ENCODE assay signal across 23 cellular contexts in the genomic region with DNA sequence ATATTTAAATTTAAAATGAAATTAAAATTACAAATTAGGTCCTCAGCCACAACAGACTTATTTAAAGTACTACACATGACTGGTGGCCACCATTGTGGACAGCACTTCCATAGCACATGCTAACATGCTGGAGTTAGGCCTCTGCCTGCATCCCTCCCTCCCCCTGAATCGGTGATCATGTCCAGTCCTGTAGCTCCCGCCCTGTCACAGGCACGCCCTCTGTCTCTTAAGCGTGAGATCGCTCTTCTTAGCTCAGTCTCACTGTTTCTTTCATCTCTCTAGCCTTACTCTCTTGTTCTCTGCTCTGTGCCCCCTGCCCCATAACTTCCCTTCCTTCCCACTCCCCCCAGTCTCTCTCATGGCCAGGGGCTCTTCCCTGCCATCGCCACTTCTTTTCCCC. TPM values are rescaled to one million over a fixed set of nuclear protein-coding genes. Genes with fewer than 3 reads are reported as not detected.
DNase-seq lines count a peak whose midpoint lies in the region; ATAC-seq and TF ChIP-seq lines count a peak whose summit lies in the region.
"Had no signal": no experiment of that assay in that cellular context is flagged by ENCODE, and none has a peak within 500 bp of the region (broad histone marks: within the 10 kb centered on the region; RNA-seq: fewer than 3 reads in every experiment).

No MANE protein-coding gene starts in this region.

- H2AFZ ChIP-seq in mammary epithelial cell (ENCODE audit: low read depth, low read length): peak overlapping the region; percentile 22

- peaks cover 59% of the 10 kb centered on the region for H3K36me3 Mint-ChIP-seq in CD4-positive, CD25-positive, alpha-beta regulatory T cell
- H3K36me3 Mint-ChIP-seq in CD8-positive, alpha-beta memory T cell: peaks cover 21 to 95% (median 28%) of the 10 kb centered on the region in 3 donors
- H3K36me3 Mint-ChIP-seq in naive thymus-derived CD4-positive, alpha-beta T cell: peaks cover 27 to 46% (median 32%) of the 10 kb centered on the region in 5 donors

- WGBS in mammary epithelial cell (ENCODE audit: low coverage, missing lambda C conversion rate): 58% methylated on average over 6 of the region's 6 CpGs

- H3K79me2 ChIP-seq in mammary epithelial cell (ENCODE audit: insufficient read depth, low read length): no peaks in the 10 kb centered on the region

- DNase-seq in CD4-positive, CD25-positive, alpha-beta regulatory T cell: no peak
- no peak for DNase-seq in CD8-positive, alpha-beta memory T cell
- DNase-seq in mammary epithelial cell (peak; percentile 70), NCI-H2171 (lab: John Stamatoyannopoulos, UW) (no peak), NCI-H1930 (lab: John Stamatoyannopoulos, UW) (no peak)
- DNase-seq in naive thymus-derived CD4-positive, alpha-beta T cell: no peak
- DNase-seq: activated naive CD4-positive, alpha-beta T cell treated with Interleukin-2 at 50 U/mL for 16 hours; activated T-cell treated with anti-CD3 and anti-CD28 coated beads, Interleukin-2, amount 50 U/mL, for 24 hours; cerebellar nuclear complex; EL; foreskin fibroblast; H7; heart right ventricle; left colon; mesendoderm; NCI-H1105; NCI-H2081 treated with DMSO at 0.1 percent for 48 hours; SHP77; stimulated activated CD4-positive, alpha-beta T cell treated with anti-CD3 and anti-CD28 coated beads, Interleukin-4, amount 100 ng/mL, for 1 hour; stimulated activated naive CD4-positive, alpha-beta T cell; testis had no signal

- H3K36me3 ChIP-seq in CD4-positive, CD25-positive, alpha-beta regulatory T cell (ENCODE audit: control insufficient read depth, insufficient read depth, low read length): peaks cover 94% of the 10 kb centered on the region
- H3K36me3 ChIP-seq in CD8-positive, alpha-beta memory T cell (ENCODE audit: insufficient read depth, low read length): peaks cover 75% of the 10 kb centered on the region
- H3K36me3 ChIP-seq in mammary epithelial cell (ENCODE audit: insufficient read depth, low read length): peaks cover 18% of the 10 kb centered on the region
- peaks cover 29 to 90% (median 41%) of the 10 kb centered on the region in 3 experiments for H3K36me3 ChIP-seq in naive thymus-derived CD4-positive, alpha-beta T cell (ENCODE audit: control insufficient read depth in 2 of 3, insufficient read depth in 3 of 3, low read length in 3 of 3)

- no peak overlapping the region for H3K4me2 ChIP-seq in mammary epithelial cell (ENCODE audit: insufficient read depth, low read depth, low read length)

- H4K20me1 ChIP-seq in mammary epithelial cell (ENCODE audit: insufficient read depth, low read length): no peaks in the 10 kb centered on the region

- TF ChIP-seq CTCF in mammary epithelial cell (conservative IDR thresholded peaks at IDR 0.05 in 1 of 2, IDR thresholded peaks at IDR 0.05 in 1 of 2; ENCODE audit: extremely low read depth in 1 of 2, insufficient read depth in 1 of 2, low read depth in 1 of 2, low read length in 2 of 2): peak in 1 of 2 donors; percentile 33

- POLR2A ChIA-PET in CD8-positive, alpha-beta memory T cell (lab: Charles Lee): no interaction called here
- POLR2A ChIA-PET in naive thymus-derived CD4-positive, alpha-beta T cell (lab: Charles Lee): interaction anchor here (7.7 kb wide), 1 partner anchor 12 kb away, joined by 44 read pairs; no protein-coding TSS in a partner anchor

- dilution Hi-C loops in mammary epithelial cell (cut with HindIII; ENCODE audit: low sequenced_read_pairs): no loop called here

- H3K9me3 Mint-ChIP-seq in CD4-positive, CD25-positive, alpha-beta regulatory T cell: no peaks in the 10 kb centered on the region
- H3K9me3 Mint-ChIP-seq in CD8-positive, alpha-beta memory T cell: no peaks in the 10 kb centered on the region
- no peaks in the 10 kb centered on the region for H3K9me3 Mint-ChIP-seq in naive thymus-derived CD4-positive, alpha-beta T cell
- H3K9me3 Mint-ChIP-seq: activated T-cell treated with anti-CD3 and anti-CD28 coated beads, Interleukin-2, amount 50 U/mL, for 24 hours had no signal

- intact Hi-C loops in mammary epithelial cell (cut with micrococcal nuclease): loop anchor here (1.0 to 2.0 kb wide), 2 partner anchors 71 to 245 kb away; no protein-coding TSS in a partner anchor
- intact Hi-C loops in naive thymus-derived CD4-positive, alpha-beta T cell (cut with micrococcal nuclease): no loop called here

- H3K4me3 ChIP-seq in CD4-positive, CD25-positive, alpha-beta regulatory T cell (ENCODE audit: low read depth, low read length): no peak overlapping the region
- no peak overlapping the region for H3K4me3 ChIP-seq in CD8-positive, alpha-beta memory T cell (ENCODE audit: low read length)
- no peak overlapping the region for H3K4me3 ChIP-seq in mammary epithelial cell (replicated peaks in 1 of 3; ENCODE audit: insufficient read depth in 1 of 3, low read depth in 2 of 3, low read length in 3 of 3)
- H3K4me3 ChIP-seq in naive thymus-derived CD4-positive, alpha-beta T cell (ENCODE audit: low read length): no peak overlapping the region
- H3K4me3 ChIP-seq: BLaER1 treated with 17β-estradiol and CSF1 and Interleukin-3, amounts not matched to agents 10 nM and 100 nM; heart right ventricle; testis had no signal

- H3K9ac ChIP-seq in mammary epithelial cell (ENCODE audit: insufficient read depth, low read length): no peak overlapping the region

- H3K4me3 Mint-ChIP-seq in CD4-positive, CD25-positive, alpha-beta regulatory T cell: no peak overlapping the region
- no peak overlapping the region for H3K4me3 Mint-ChIP-seq in CD8-positive, alpha-beta memory T cell
- H3K4me3 Mint-ChIP-seq in naive thymus-derived CD4-positive, alpha-beta T cell: no peak overlapping the region
- H3K4me3 Mint-ChIP-seq: activated T-cell treated with anti-CD3 and anti-CD28 coated beads, Interleukin-2, amount 50 U/mL, for 24 hours had no signal

- BruUV-seq in mammary epithelial cell (replicated peaks; lab: Mats Ljungman, UMichigan): no TSS peak

- H3K27ac Mint-ChIP-seq in CD4-positive, CD25-positive, alpha-beta regulatory T cell: peak overlapping the region in 2 of 3 donors; percentile 6 to 14
- H3K27ac Mint-ChIP-seq in CD8-positive, alpha-beta memory T cell: peak overlapping the region in 7 of 8 donors; percentile 11 to 82 (median 62)
- H3K27ac Mint-ChIP-seq in naive thymus-derived CD4-positive, alpha-beta T cell: peak overlapping the region in 5 of 9 donors; percentile 13 to 66 (median 20)

- H3K4me1 Mint-ChIP-seq in CD4-positive, CD25-positive, alpha-beta regulatory T cell: peaks cover 0 to 8% (median 5%) of the 10 kb centered on the region in 4 donors
- H3K4me1 Mint-ChIP-seq in CD8-positive, alpha-beta memory T cell: peaks cover 0 to 4% (median 0%) of the 10 kb centered on the region in 3 donors
- peaks cover 0 to 19% (median 0%) of the 10 kb centered on the region in 7 donors for H3K4me1 Mint-ChIP-seq in naive thymus-derived CD4-positive, alpha-beta T cell

- no peaks in the 10 kb centered on the region for H3K27me3 Mint-ChIP-seq in CD4-positive, CD25-positive, alpha-beta regulatory T cell
- H3K27me3 Mint-ChIP-seq in CD8-positive, alpha-beta memory T cell: no peaks in the 10 kb centered on the region
- no peaks in the 10 kb centered on the region for H3K27me3 Mint-ChIP-seq in naive thymus-derived CD4-positive, alpha-beta T cell
- H3K27me3 Mint-ChIP-seq: activated T-cell treated with anti-CD3 and anti-CD28 coated beads, Interleukin-2, amount 50 U/mL, for 24 hours had no signal

- no peaks in the 10 kb centered on the region for H3K4me1 ChIP-seq in CD4-positive, CD25-positive, alpha-beta regulatory T cell (ENCODE audit: control insufficient read depth, insufficient read depth, low read length, poor library complexity, severe bottlenecking)
- H3K4me1 ChIP-seq in CD8-positive, alpha-beta memory T cell (ENCODE audit: insufficient read depth, low read length): no peaks in the 10 kb centered on the region
- peaks cover 31% of the 10 kb centered on the region for H3K4me1 ChIP-seq in mammary epithelial cell (ENCODE audit: insufficient read depth, low read length)
- no peaks in the 10 kb centered on the region for H3K4me1 ChIP-seq in naive thymus-derived CD4-positive, alpha-beta T cell (ENCODE audit: control insufficient read depth in 2 of 2, insufficient read depth in 2 of 2, low read length in 2 of 2)
- H3K4me1 ChIP-seq: heart right ventricle had no signal

- no peak overlapping the region for H3K27ac ChIP-seq in CD4-positive, CD25-positive, alpha-beta regulatory T cell (ENCODE audit: insufficient read depth, low read length, poor library complexity, severe bottlenecking)
- no peak overlapping the region for H3K27ac ChIP-seq in CD8-positive, alpha-beta memory T cell (ENCODE audit: low read depth, low read length)
- peak overlapping the region; percentile 19 for H3K27ac ChIP-seq in mammary epithelial cell (ENCODE audit: insufficient read depth, low read depth, low read length)
- no peak overlapping the region for H3K27ac ChIP-seq in naive thymus-derived CD4-positive, alpha-beta T cell (ENCODE audit: low read depth, low read length)
- H3K27ac ChIP-seq: heart right ventricle, testis had no signal

- no peak for ATAC-seq in CD4-positive, CD25-positive, alpha-beta regulatory T cell (ENCODE audit: low read depth in 2 of 2)
- no peak for ATAC-seq in naive thymus-derived CD4-positive, alpha-beta T cell
- ATAC-seq in GM21723 (IDR thresholded peaks at IDR 0.05; ENCODE audit: unreplicated experiment): no peak
- ATAC-seq: heart right ventricle, left colon had no signal

- CTCF ChIA-PET in CD8-positive, alpha-beta memory T cell (lab: Charles Lee): interaction anchor here (1.2 kb wide), 1 partner anchor 363 kb away, joined by 3 read pairs; no protein-coding TSS in a partner anchor
- CTCF ChIA-PET in mammary epithelial cell (lab: Charles Lee; ENCODE audit: low non-redundant PET): interaction anchor here (0.6 to 0.8 kb wide), 3 partner anchors 10 to 281 kb away, joined by 3 to 4 read pairs (median 3); no protein-coding TSS in a partner anchor
- CTCF ChIA-PET in naive thymus-derived CD4-positive, alpha-beta T cell (lab: Charles Lee): interaction anchor here (0.6 kb wide), 1 partner anchor 1126 kb away, joined by 3 read pairs; no protein-coding TSS in a partner anchor

- no peaks in the 10 kb centered on the region for H3K27me3 ChIP-seq in CD4-positive, CD25-positive, alpha-beta regulatory T cell (ENCODE audit: control insufficient read depth, insufficient read depth, low read length)
- no peaks in the 10 kb centered on the region for H3K27me3 ChIP-seq in CD8-positive, alpha-beta memory T cell (ENCODE audit: insufficient read depth, low read length, poor library complexity, severe bottlenecking)
- H3K27me3 ChIP-seq in mammary epithelial cell (ENCODE audit: insufficient read depth, low read length): no peaks in the 10 kb centered on the region
- H3K27me3 ChIP-seq in naive thymus-derived CD4-positive, alpha-beta T cell (ENCODE audit: control insufficient read depth in 2 of 2, insufficient read depth in 2 of 2, low read length in 2 of 2): no peaks in the 10 kb centered on the region
- H3K27me3 ChIP-seq: BLaER1 treated with 17β-estradiol and CSF1 and Interleukin-3, amounts not matched to agents 10 nM and 100 nM; heart right ventricle; testis had no signal

- in situ Hi-C loops in mammary epithelial cell (cut with MboI; ENCODE audit: low sequenced_read_pairs in 2 of 2): no loop called here

- no peaks in the 10 kb centered on the region for H3K9me3 ChIP-seq in CD4-positive, CD25-positive, alpha-beta regulatory T cell (ENCODE audit: control insufficient read depth in 2 of 2, low read length in 2 of 2)
- no peaks in the 10 kb centered on the region for H3K9me3 ChIP-seq in CD8-positive, alpha-beta memory T cell (ENCODE audit: low read length)
- no peaks in the 10 kb centered on the region for H3K9me3 ChIP-seq in mammary epithelial cell (replicated peaks; ENCODE audit: insufficient read depth, low read length)
- no peaks in the 10 kb centered on the region for H3K9me3 ChIP-seq in naive thymus-derived CD4-positive, alpha-beta T cell (ENCODE audit: control insufficient read depth in 2 of 3, low read length in 3 of 3)
- H3K9me3 ChIP-seq: BLaER1 treated with 17β-estradiol and CSF1 and Interleukin-3, amounts not matched to agents 10 nM and 100 nM; heart right ventricle; testis had no signal

RNA-seq across cellular contexts. Expression of a gene that starts 28.9 kb away (rescaled TPM):
- 84.9 TPM for total RNA-seq in CD4-positive, CD25-positive, alpha-beta regulatory T cell
- polyA plus RNA-seq in CD4-positive, CD25-positive, alpha-beta regulatory T cell: 10 to 100 TPM; 37.7 to 56.1 (median 43.5) TPM
- 10 to 100 TPM; 59.5 to 68.2 TPM for total RNA-seq in CD8-positive, alpha-beta memory T cell
- polyA plus RNA-seq in CD8-positive, alpha-beta memory T cell: 84.3 TPM
- 10 to 100 TPM; 29.6 to 44.0 TPM for total RNA-seq in mammary epithelial cell
- 24.6 TPM for polyA plus RNA-seq in mammary epithelial cell
- polyA minus RNA-seq in mammary epithelial cell: 73.5 TPM
- 100 to 1,000 TPM in 1 of 5 experiments, 10 to 100 TPM in 4; 50.8 to 104 (median 52.3) TPM for total RNA-seq in naive thymus-derived CD4-positive, alpha-beta T cell
- polyA plus RNA-seq in naive thymus-derived CD4-positive, alpha-beta T cell: 10 to 100 TPM; 35.6 to 67.4 TPM

Comparison
In these comparisons a context has a peak if more than half of its experiments do, and no peak if none do; other contexts are left out.
1. H3K27ac Mint-ChIP-seq: peak in every context shown above with its lines; median percentile 62 in CD8-positive, alpha-beta memory T cell; 20 in naive thymus-derived CD4-positive, alpha-beta T cell; 10 in CD4-positive, CD25-positive, alpha-beta regulatory T cell.